Comparison of ENCODE assay signal across 8 cellular contexts in the genomic region with DNA sequence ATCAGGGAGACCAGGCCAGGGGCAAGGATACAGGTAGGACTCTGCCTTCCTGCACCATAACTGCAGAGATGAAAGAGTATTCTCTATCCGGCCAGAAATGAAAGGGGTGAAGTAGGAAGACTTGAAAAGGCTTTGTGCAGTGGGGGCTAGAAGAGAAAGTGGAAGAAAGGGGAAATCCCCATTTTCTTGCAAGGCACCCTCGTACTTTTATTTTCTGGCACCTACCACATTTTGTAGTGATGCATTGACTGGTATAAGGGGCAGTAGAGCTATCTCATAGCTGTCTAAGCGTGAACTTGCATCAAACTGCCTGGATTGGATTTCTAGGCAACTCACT. TPM values are rescaled to one million over a fixed set of nuclear protein-coding genes. Genes with fewer than 3 reads are reported as not detected.
DNase-seq lines count a peak whose midpoint lies in the region; ATAC-seq and TF ChIP-seq lines count a peak whose summit lies in the region.

No MANE protein-coding gene starts in this region.

- H3K4me1 ChIP-seq in DOHH2 (ENCODE audit: control insufficient read depth, low read length) (peaks cover 25% of the 10 kb centered on the region), OCI-LY1 (ENCODE audit: insufficient read depth, low read length, severe bottlenecking) (peaks cover 25% of the 10 kb centered on the region), trophoblast cell (ENCODE audit: control insufficient read depth in 1 of 2, insufficient read depth in 2 of 2, low read length in 2 of 2) (peaks cover 27 to 32% of the 10 kb centered on the region in 2 experiments)

- H4K20me1 ChIP-seq in DOHH2 (ENCODE audit: control insufficient read depth, insufficient read depth, low read depth, low read length) (peaks cover 4% of the 10 kb centered on the region; the same call in 1 of the 2 replicates), OCI-LY1 (ENCODE audit: insufficient read depth, low read length) (no peaks in the 10 kb centered on the region)

- no peak overlapping the region for H4K8ac ChIP-seq in trophoblast cell (ENCODE audit: low read depth, low read length)

- no peak overlapping the region for H2BK5ac ChIP-seq in trophoblast cell (ENCODE audit: low read depth, low read length, poor library complexity)

- H3K4ac ChIP-seq in trophoblast cell (ENCODE audit: low read depth, low read length), result no peak overlapping the region

- ATAC-seq in GM21526 (IDR thresholded peaks at IDR 0.05; ENCODE audit: low FRiP score, unreplicated experiment), result peak; percentile 10

- 0 out of 2 replicates have a peak, but pooled peaks cover 5% of the 10 kb centered on the region for H3K27me3 ChIP-seq in DOHH2 (ENCODE audit: control insufficient read depth, low read length)
- H3K27me3 ChIP-seq in OCI-LY1 (ENCODE audit: insufficient read depth, low read length), result no peaks in the 10 kb centered on the region
- no peaks in the 10 kb centered on the region for H3K27me3 ChIP-seq in trophoblast cell (ENCODE audit: insufficient read depth, low read length)

- H3K9me3 ChIP-seq in DOHH2 (ENCODE audit: control insufficient read depth, insufficient read depth, low read length), result no peaks in the 10 kb centered on the region
- no peaks in the 10 kb centered on the region for H3K9me3 ChIP-seq in OCI-LY1 (ENCODE audit: low read length)
- H3K9me3 ChIP-seq in trophoblast cell (ENCODE audit: insufficient read depth, low read depth, low read length), result no peaks in the 10 kb centered on the region

- H3K18ac ChIP-seq in trophoblast cell (ENCODE audit: low read length), result no peak overlapping the region

- peak; percentile 35 for DNase-seq in effector CD8-positive, alpha-beta T cell (lab: John Stamatoyannopoulos, UW)
- DNase-seq in trophoblast cell (peak in 1 of 2 donors; percentile 50), NCI-H774 (lab: John Stamatoyannopoulos, UW) (no peak), foreskin melanocyte (no peak), medulla oblongata (ENCODE audit: extremely low spot score) (no peak)

- H4K91ac ChIP-seq in trophoblast cell (ENCODE audit: low read depth, low read length), result no peak overlapping the region

- no peak overlapping the region for H2AK5ac ChIP-seq in trophoblast cell (ENCODE audit: low read length)

- H2AFZ ChIP-seq in OCI-LY1 (ENCODE audit: low read length), result no peak overlapping the region
- peak overlapping the region; percentile 77 for H2AFZ ChIP-seq in trophoblast cell (ENCODE audit: insufficient read depth, low read length, poor library complexity)

- H3K23ac ChIP-seq in trophoblast cell (ENCODE audit: low read length), result no peak overlapping the region

- H2BK12ac ChIP-seq in trophoblast cell (ENCODE audit: low read length), result no peak overlapping the region

- no peak overlapping the region for H2BK120ac ChIP-seq in trophoblast cell (ENCODE audit: insufficient read depth, low read length, poor library complexity)

- H3K27ac ChIP-seq in DOHH2 (ENCODE audit: low read depth, low read length) (no peak overlapping the region), OCI-LY1 (ENCODE audit: low read depth, low read length, poor library complexity, severe bottlenecking) (no peak overlapping the region), trophoblast cell (ENCODE audit: low read depth, low read length) (peak overlapping the region; percentile 16)

- H3K79me2 ChIP-seq in DOHH2 (ENCODE audit: control insufficient read depth, low read length), result peaks cover 6% of the 10 kb centered on the region
- H3K79me2 ChIP-seq in OCI-LY1 (ENCODE audit: insufficient read depth, low read length), result no peaks in the 10 kb centered on the region
- H3K79me2 ChIP-seq in trophoblast cell (ENCODE audit: control insufficient read depth, insufficient read depth, low read length, poor library complexity), result peaks cover 4% of the 10 kb centered on the region

- peak overlapping the region; percentile 71; the same call in 1 of the 2 replicates for H3K9ac ChIP-seq in OCI-LY1 (ENCODE audit: low read length)
- H3K9ac ChIP-seq in trophoblast cell (ENCODE audit: low read length), result no peak overlapping the region

- H3K14ac ChIP-seq in trophoblast cell (ENCODE audit: low read length), result no peak overlapping the region

- H3K4me2 ChIP-seq in DOHH2 (ENCODE audit: low read length) (peak overlapping the region; percentile 94), OCI-LY1 (ENCODE audit: low read length) (peak overlapping the region; percentile 75), trophoblast cell (ENCODE audit: low read length) (peak overlapping the region; percentile 93)

- H3K9me2 ChIP-seq in DOHH2 (replicated peaks; ENCODE audit: control insufficient read depth, low read length) (no peaks in the 10 kb centered on the region), OCI-LY1 (ENCODE audit: low read depth, low read length) (no peaks in the 10 kb centered on the region)

- H3K79me1 ChIP-seq in trophoblast cell (ENCODE audit: low read length), result peaks cover 13% of the 10 kb centered on the region

- no peak for TF ChIP-seq CTCF in DOHH2 (IDR thresholded peaks at IDR 0.05; ENCODE audit: low read depth, low read length, poor library complexity, severe bottlenecking)
- TF ChIP-seq CTCF in OCI-LY1 (IDR thresholded peaks at IDR 0.05; ENCODE audit: low read length), result no peak

- H3K4me3 ChIP-seq in DOHH2 (ENCODE audit: low read length), result peak overlapping the region; percentile 68
- peak overlapping the region; percentile 71 for H3K4me3 ChIP-seq in OCI-LY1 (ENCODE audit: low read depth, low read length, poor library complexity, severe bottlenecking)
- peak overlapping the region; percentile 78 for H3K4me3 ChIP-seq in trophoblast cell (ENCODE audit: low read depth, low read length)

- H3F3A ChIP-seq in DOHH2 (ENCODE audit: control insufficient read depth, insufficient read depth) (no peaks in the 10 kb centered on the region), OCI-LY1 (ENCODE audit: insufficient read depth, low read length) (peaks cover 3% of the 10 kb centered on the region; the same call in 1 of the 2 replicates)

- no CpG with 5 or more reads among the region's 3 CpGs for WGBS in trophoblast cell (ENCODE audit: extremely low coverage, insufficient coverage, insufficient read length)

- no peak overlapping the region for H4K12ac ChIP-seq in trophoblast cell (ENCODE audit: low read depth, low read length)

- H3K36me3 ChIP-seq in DOHH2 (ENCODE audit: control insufficient read depth, low read length) (peaks cover 7% of the 10 kb centered on the region; the same call in 1 of the 2 replicates), OCI-LY1 (ENCODE audit: insufficient read depth, low read length) (no peaks in the 10 kb centered on the region), trophoblast cell (ENCODE audit: control insufficient read depth in 1 of 2, insufficient read depth in 2 of 2, low read length in 2 of 2) (peaks cover 5 to 6% of the 10 kb centered on the region in 2 experiments)

RNA-seq across cellular contexts. Expression of a gene that starts 0.8 kb away (rescaled TPM):
- polyA plus RNA-seq in trophoblast cell (2013), result 21.4 and 23.0 TPM in 2 replicates

RNA-seq across cellular contexts. Expression of a gene that starts 35.8 kb away (rescaled TPM):
- 5.6 and 6.2 TPM in 2 replicates for polyA plus RNA-seq in trophoblast cell (2013)
